In genomic region chr5:143217065-143217803, GRCh38 we compare ENCODE assay signal across 10 cellular contexts.
A peak's percentile ranks its signal among the peaks of the same experiment; 100 is the strongest.
DNase-seq lines count a peak whose midpoint lies in the region; ATAC-seq, FAIRE-seq and TF ChIP-seq lines count a peak whose summit lies in the region.
"Had no signal": no experiment of that assay in that cellular context is flagged by ENCODE, and none has a peak within 500 bp of the region (broad histone marks: within the 10 kb centered on the region; RNA-seq: fewer than 3 reads in every experiment).

No MANE protein-coding gene starts in this region.

- no peaks in the 10 kb centered on the region for H3K27me3 Mint-ChIP-seq in nephron progenitor cell (ENCODE audit: low read depth, poor library complexity)
- H3K27me3 Mint-ChIP-seq: brain had no signal

- H3K9me3 Mint-ChIP-seq in nephron progenitor cell, result no peaks in the 10 kb centered on the region
- H3K9me3 Mint-ChIP-seq: brain had no signal

- 82% methylated on average over 10 of the region's 10 CpGs for WGBS in SK-N-SH (ENCODE audit: low lambda C conversion rate)

- H3K79me2 ChIP-seq in SK-N-SH (ENCODE audit: insufficient read depth), result no peaks in the 10 kb centered on the region

- DNase-seq in SK-N-SH (no peak), HTR-8/SVneo (ENCODE audit: insufficient read length, low spot score) (peak; percentile 36), adipocyte (ENCODE audit: low read depth) (peak; percentile 54), nephron progenitor cell (no peak), epidermal melanocyte (ENCODE audit: insufficient read length, low spot score) (no peak), HUDEP-2 (lab: John Stamatoyannopoulos, UW; ENCODE audit: unreplicated experiment in 76 of 76) (no peak), NK-92 (lab: John Stamatoyannopoulos, UW; ENCODE audit: unreplicated experiment) (no peak)
- DNase-seq: NCI-H2227 treated with DMSO at 0.1 percent for 48 hours had no signal

- H3K9ac ChIP-seq in SK-N-SH, result no peak overlapping the region
- H3K9ac ChIP-seq in adipocyte (ENCODE audit: low read length), result no peak overlapping the region

- H3K4me3 Mint-ChIP-seq in nephron progenitor cell, result peak overlapping the region; percentile 23
- H3K4me3 Mint-ChIP-seq: brain had no signal

- no peaks in the 10 kb centered on the region for H3K36me3 Mint-ChIP-seq in nephron progenitor cell (ENCODE audit: low read depth)
- H3K36me3 Mint-ChIP-seq: brain had no signal

- peak overlapping the region; percentile 68 for H3K27ac Mint-ChIP-seq in nephron progenitor cell

- peak; percentile 25; the same call in 1 of the 3 replicates for ATAC-seq in SK-N-SH treated with all-trans-retinoic acid at 6 μM for 48 hours

- no peaks in the 10 kb centered on the region for H3K9me3 ChIP-seq in SK-N-SH
- no peaks in the 10 kb centered on the region for H3K9me3 ChIP-seq in adipocyte (ENCODE audit: control insufficient read depth, low read length)

- H3K4me1 Mint-ChIP-seq in nephron progenitor cell, result peaks cover 88% of the 10 kb centered on the region

- TF ChIP-seq CTCF in SK-N-SH (IDR thresholded peaks at IDR 0.05) (no peak), nephron progenitor cell (IDR thresholded peaks at IDR 0.05) (no peak)

- no peaks in the 10 kb centered on the region for H4K20me1 ChIP-seq in SK-N-SH (ENCODE audit: insufficient read depth)

- CTCF ChIA-PET in SK-N-SH (lab: Yijun Ruan, JAX), result interaction anchor here (1.0 to 1.6 kb wide), 2 partner anchors 10 to 21 kb away, joined by 4 read pairs; no protein-coding TSS in a partner anchor

- H3K36me3 ChIP-seq in SK-N-SH (replicated peaks in 1 of 2; ENCODE audit: control insufficient read depth in 1 of 2, insufficient read depth in 2 of 2, low read length in 1 of 2) (peaks cover 0 to 8% of the 10 kb centered on the region in 2 experiments), adipocyte (ENCODE audit: control insufficient read depth, insufficient read depth, low read length, severe bottlenecking) (no peaks in the 10 kb centered on the region)

- H3K4me1 ChIP-seq in SK-N-SH (ENCODE audit: control insufficient read depth in 1 of 2, insufficient read depth in 2 of 2, low read depth in 1 of 2, low read length in 1 of 2) (peaks cover 3 to 26% of the 10 kb centered on the region in 2 experiments; a peak in 3 of 4 replicates), adipocyte (ENCODE audit: control insufficient read depth, insufficient read depth, low read length) (peaks cover 14% of the 10 kb centered on the region)

- POLR2A ChIA-PET in SK-N-SH (lab: Yijun Ruan, JAX), result no interaction called here

- H3K9me2 ChIP-seq in SK-N-SH, result no peaks in the 10 kb centered on the region

- no peak overlapping the region for H3K27ac ChIP-seq in SK-N-SH (ENCODE audit: low read depth in 2 of 2, low read length in 1 of 2)

- no peak for FAIRE-seq in HTR-8/SVneo (lab: Jason Lieb, UNC)

- H3F3A ChIP-seq in SK-N-SH (replicated peaks; ENCODE audit: insufficient read depth), result no peaks in the 10 kb centered on the region

- TF ChIP-seq RAD21 in SK-N-SH (IDR thresholded peaks at IDR 0.05; ENCODE audit: low read length), result no peak

- TF ChIP-seq EP300 in SK-N-SH (IDR thresholded peaks at IDR 0.05; ENCODE audit: borderline replicate concordance in 1 of 2, low read depth in 1 of 2, low read length in 1 of 2), result no peak

- no peak overlapping the region for H3K4me3 ChIP-seq in SK-N-SH (ENCODE audit: low read depth in 2 of 2, low read length in 1 of 2)
- H3K4me3 ChIP-seq in adipocyte (ENCODE audit: low read length), result no peak overlapping the region

- no peak overlapping the region for H3K4me2 ChIP-seq in SK-N-SH

- no peak overlapping the region for H2AFZ ChIP-seq in SK-N-SH (ENCODE audit: low read depth)

- H3K27me3 ChIP-seq in SK-N-SH (ENCODE audit: insufficient read depth), result no peaks in the 10 kb centered on the region
- no peaks in the 10 kb centered on the region for H3K27me3 ChIP-seq in adipocyte (replicated peaks; ENCODE audit: control insufficient read depth, insufficient read depth, low read length)

TF ChIP-seq in SK-N-SH treated with all-trans-retinoic acid at 6 μM for 48 hours, 23 proteins besides CTCF, POLR2A, EP300 and RAD21:
- TF ChIP-seq POU6F1 (CRISPR knock-in tag; IDR thresholded peaks at IDR 0.05; ENCODE audit: borderline replicate concordance, low read depth) (no peak), PATZ1 (CRISPR knock-in tag; IDR thresholded peaks at IDR 0.05; ENCODE audit: borderline replicate concordance) (no peak), ZFP30 (CRISPR knock-in tag; IDR thresholded peaks at IDR 0.05) (no peak), ZFP3 (CRISPR knock-in tag; IDR thresholded peaks at IDR 0.05) (no peak)

TF ChIP-seq in SK-N-SH, 30 proteins besides CTCF, POLR2A, EP300 and RAD21:
- TF ChIP-seq REST (IDR thresholded peaks at IDR 0.05; ENCODE audit: low read depth, low read length), result no peak
- TF ChIP-seq EZH2phosphoT487 (IDR thresholded peaks at IDR 0.05; ENCODE audit: borderline replicate concordance, low read depth), result no peak
- no peak for TF ChIP-seq POLR2AphosphoS5 (IDR thresholded peaks at IDR 0.05; ENCODE audit: low read depth, low read length)
- TF ChIP-seq FOSL2 (IDR thresholded peaks at IDR 0.05; ENCODE audit: borderline replicate concordance, low read depth), result no peak
- TF ChIP-seq ELF1 (IDR thresholded peaks at IDR 0.05), result no peak
- TF ChIP-seq MEF2A (IDR thresholded peaks at IDR 0.05; ENCODE audit: borderline replicate concordance, low read depth), result no peak
- no peak for TF ChIP-seq NRF1 (IDR thresholded peaks at IDR 0.05; ENCODE audit: low read depth, low read length)
- TF ChIP-seq RXRA (IDR thresholded peaks at IDR 0.05; ENCODE audit: borderline replicate concordance, low read depth), result no peak
- TF ChIP-seq TEAD4 (IDR thresholded peaks at IDR 0.05; ENCODE audit: borderline replicate concordance, insufficient read depth), result no peak
- no peak for TF ChIP-seq TAF1 (IDR thresholded peaks at IDR 0.05; ENCODE audit: borderline replicate concordance, low read depth, low read length)
- no peak for TF ChIP-seq YY1 (IDR thresholded peaks at IDR 0.05; ENCODE audit: low read depth)
- no peak for TF ChIP-seq JUND (IDR thresholded peaks at IDR 0.05)
- no peak for TF ChIP-seq TCF12 (IDR thresholded peaks at IDR 0.05)
- no peak for TF ChIP-seq SMC3 (IDR thresholded peaks at IDR 0.05; ENCODE audit: low read depth, low read length)
- TF ChIP-seq GATA2 (CRISPR knock-in tag; IDR thresholded peaks at IDR 0.05), result no peak
- TF ChIP-seq GABPA (IDR thresholded peaks at IDR 0.05; ENCODE audit: low read depth), result no peak
TF ChIP-seq in SK-N-SH: peak in this region for 0.

Comparison
In these comparisons a context has a peak if more than half of its experiments do, and no peak if none do; other contexts are left out.
1. DNase-seq: peak in HTR-8/SVneo (single experiment) and adipocyte (single experiment); none in SK-N-SH (single experiment), nephron progenitor cell (single experiment), epidermal melanocyte (single experiment), HUDEP-2 (0 of 76) and NK-92 (single experiment).